In genomic region chr10:71972746-71973695, GRCh38 we compare ENCODE assay signal across 15 cellular contexts. TPM values are rescaled to one million over a fixed set of nuclear protein-coding genes. Genes with fewer than 3 reads are reported as not detected.
DNase-seq lines count a peak whose midpoint lies in the region; ATAC-seq, FAIRE-seq and TF ChIP-seq lines count a peak whose summit lies in the region.
"Had no signal": no experiment of that assay in that cellular context is flagged by ENCODE, and none has a peak within 500 bp of the region (broad histone marks: within the 10 kb centered on the region; RNA-seq: fewer than 3 reads in every experiment).

No MANE protein-coding gene starts in this region.

- H3K27ac Mint-ChIP-seq in MCF 10A (ENCODE audit: low read depth, unreplicated experiment) = peak overlapping the region; percentile 78
- H3K27ac Mint-ChIP-seq: dendritic cell treated with granulocyte-macrophage colony-stimulating factor and Interleukin-4, amounts not matched to agents 40 ng/mL and 50 ng/mL, for 4 days had no signal

- H3K9ac ChIP-seq in HepG2 (ENCODE audit: insufficient read depth, low read depth, low read length) = no peak overlapping the region

- no peaks in the 10 kb centered on the region for H3K9me3 Mint-ChIP-seq in MCF 10A (ENCODE audit: unreplicated experiment)
- H3K9me3 Mint-ChIP-seq: dendritic cell treated with granulocyte-macrophage colony-stimulating factor and Interleukin-4, amounts not matched to agents 40 ng/mL and 50 ng/mL, for 4 days had no signal

- in situ Hi-C loops in HepG2 (cut with HindIII; ENCODE audit: extremely low pct_ligation_motif_present, low pct_unique_long_range_greater_than_20kb) = no loop called here

- intact Hi-C loops in HepG2 (cut with micrococcal nuclease; ENCODE audit: unreplicated experiment) = no loop called here
- intact Hi-C loops in right lobe of liver (cut with DNase I) = no loop called here
- intact Hi-C loops in MCF 10A (cut with micrococcal nuclease) = no loop called here

- H3K4me1 ChIP-seq in HepG2 (ENCODE audit: insufficient read depth, low read length) (peaks cover 71% of the 10 kb centered on the region), right lobe of liver (peaks cover 0 to 22% (median 14%) of the 10 kb centered on the region in 4 donors), osteoblast (ENCODE audit: insufficient read depth, low read length) (peaks cover 81% of the 10 kb centered on the region)

- H3K9me3 ChIP-seq in HepG2 (ENCODE audit: low read length) (no peaks in the 10 kb centered on the region), right lobe of liver (no peaks in the 10 kb centered on the region), osteoblast (ENCODE audit: low read depth, low read length) (no peaks in the 10 kb centered on the region)

- H3K27me3 ChIP-seq in HepG2 (ENCODE audit: control insufficient read depth in 1 of 2, insufficient read depth in 2 of 2, low read length in 2 of 2) (no peaks in the 10 kb centered on the region), right lobe of liver (no peaks in the 10 kb centered on the region), osteoblast (ENCODE audit: insufficient read depth, low read length) (no peaks in the 10 kb centered on the region)

- H2AFZ ChIP-seq in HepG2 (ENCODE audit: low read length) (no peak overlapping the region), osteoblast (ENCODE audit: low read length) (no peak overlapping the region)

- TF ChIP-seq CTCF in HepG2 (CRISPR knock-in tag; IDR thresholded peaks at IDR 0.05) (no peak), right lobe of liver (IDR thresholded peaks at IDR 0.05) (no peak), MCF 10A (IDR thresholded peaks at IDR 0.05; ENCODE audit: unreplicated experiment) (no peak), osteoblast (IDR thresholded peaks at IDR 0.05; ENCODE audit: extremely low read depth, low read depth, low read length) (no peak)

- peaks cover 8 to 31% of the 10 kb centered on the region in 2 experiments for H3K36me3 ChIP-seq in HepG2 (replicated peaks in 1 of 2; ENCODE audit: control insufficient read depth in 1 of 2, insufficient read depth in 2 of 2, low read length in 2 of 2)
- no peaks in the 10 kb centered on the region for H3K36me3 ChIP-seq in right lobe of liver
- H3K36me3 ChIP-seq in osteoblast (ENCODE audit: insufficient read depth, low read length) = peaks cover 12% of the 10 kb centered on the region

- no peak for TF ChIP-seq POLR2A in HepG2 (IDR thresholded peaks at IDR 0.05; ENCODE audit: insufficient read depth in 1 of 2, low read depth in 2 of 2, low read length in 2 of 2)
- TF ChIP-seq POLR2A in right lobe of liver (IDR thresholded peaks at IDR 0.05) = no peak

- H3K4me3 Mint-ChIP-seq in MCF 10A (ENCODE audit: unreplicated experiment) = peak overlapping the region; percentile 77
- H3K4me3 Mint-ChIP-seq: dendritic cell treated with granulocyte-macrophage colony-stimulating factor and Interleukin-4, amounts not matched to agents 40 ng/mL and 50 ng/mL, for 4 days had no signal

- BruUV-seq in HepG2 (replicated peaks; lab: Mats Ljungman, UMichigan) (no TSS peak), MCF 10A (replicated peaks; lab: Mats Ljungman, UMichigan) (no TSS peak)

- ATAC-seq in HepG2 = no peak
- no peak for ATAC-seq in right lobe of liver
- ATAC-seq in HG03095 (IDR thresholded peaks at IDR 0.05; ENCODE audit: unreplicated experiment) = no peak
- ATAC-seq: right cardiac atrium had no signal

- no peaks in the 10 kb centered on the region for H3K27me3 Mint-ChIP-seq in MCF 10A (ENCODE audit: insufficient read depth, unreplicated experiment)

- H4K20me1 ChIP-seq in HepG2 (ENCODE audit: insufficient read depth, low read length) = no peaks in the 10 kb centered on the region
- peaks cover 51% of the 10 kb centered on the region for H4K20me1 ChIP-seq in osteoblast (ENCODE audit: insufficient read depth, low read length)

- DNase-seq in HepG2 (ENCODE audit: low spot score) (no peak), right lobe of liver (no peak), MCF 10A (ENCODE audit: unreplicated experiment) (no peak), osteoblast (ENCODE audit: insufficient read length, low spot score, missing footprints) (peak; percentile 49), occipital lobe (lab: John Stamatoyannopoulos, UW) (no peak), Ammon's horn (ENCODE audit: low spot score) (no peak), DMS153 (lab: John Stamatoyannopoulos, UW) (no peak)
- DNase-seq: NCI-H1092, NCI-H345, T1000 had no signal

- FAIRE-seq in HepG2 (lab: Jason Lieb, UNC) = no peak
- FAIRE-seq: H54, HTR-8/SVneo had no signal

- CTCF ChIA-PET in HepG2 (lab: Yijun Ruan, JAX; ENCODE audit: low intra/inter-chr PET ratio, low total read pairs) (no interaction called here), MCF 10A (lab: Yijun Ruan, JAX) (interaction anchor here (0.5 to 8.9 kb wide), 7 partner anchors 17 to 281 kb away, joined by 3 to 61 read pairs (median 6); no protein-coding TSS in a partner anchor)

- peaks cover 16% of the 10 kb centered on the region for H3K36me3 Mint-ChIP-seq in MCF 10A (ENCODE audit: insufficient read depth, unreplicated experiment)

- no peak for TF ChIP-seq RAD21 in HepG2 (CRISPR knock-in tag; IDR thresholded peaks at IDR 0.05)

- peaks cover 95% of the 10 kb centered on the region for H3K79me2 ChIP-seq in HepG2 (ENCODE audit: insufficient read depth, low read length)
- H3K79me2 ChIP-seq in osteoblast (ENCODE audit: insufficient read depth, low read length) = peaks cover 83% of the 10 kb centered on the region

- POLR2A ChIA-PET in HepG2 (lab: Yijun Ruan, JAX) = interaction anchor here (1.1 kb wide), 1 partner anchor 10 kb away, joined by 3 read pairs; no protein-coding TSS in a partner anchor
- POLR2A ChIA-PET in MCF 10A (lab: Yijun Ruan, JAX) = interaction anchor here (0.6 to 5.2 kb wide), 12 partner anchors 8 to 299 kb away, joined by 3 to 64 read pairs (median 10); partner anchors contain the start of genes CHST3 and PSAP

- H3K27ac ChIP-seq in HepG2 (ENCODE audit: extremely low read length, insufficient read depth, low read length) (no peak overlapping the region), right lobe of liver (no peak overlapping the region), osteoblast (ENCODE audit: low read depth, low read length) (peak overlapping the region; percentile 75)

- H3K4me2 ChIP-seq in HepG2 (ENCODE audit: low read depth, low read length) = no peak overlapping the region
- no peak overlapping the region for H3K4me2 ChIP-seq in osteoblast (ENCODE audit: insufficient read depth, low read length)

- peaks cover 69% of the 10 kb centered on the region for H3K4me1 Mint-ChIP-seq in MCF 10A (ENCODE audit: insufficient read depth, unreplicated experiment)

- H3K4me3 ChIP-seq in HepG2 (replicated peaks in 1 of 3; ENCODE audit: insufficient read depth in 1 of 3, low read depth in 2 of 3, low read length in 3 of 3) (no peak overlapping the region), right lobe of liver (no peak overlapping the region), osteoblast (ENCODE audit: insufficient read depth, low read length) (no peak overlapping the region)

- WGBS in HepG2 (ENCODE audit: low lambda C conversion rate) = 95% methylated on average over 7 of the region's 14 CpGs
- WGBS in right lobe of liver (ENCODE audit: insufficient coverage, low coverage, low lambda C conversion rate, missing lambda C conversion rate) = 92% methylated on average over 5 of the region's 14 CpGs

- no peak for TF ChIP-seq EP300 in HepG2 (IDR thresholded peaks at IDR 0.05; ENCODE audit: low read depth in 2 of 2, low read length in 2 of 2)
- TF ChIP-seq EP300 in HepG2 (CRISPR knock-in tag; IDR thresholded peaks at IDR 0.05; ENCODE audit: borderline replicate concordance) = no peak

TF ChIP-seq in HepG2, 621 proteins besides CTCF, POLR2A, EP300 and RAD21 (continues in another document):
- peak; percentile 51; the same call in 1 of the 2 replicates for TF ChIP-seq ZMYM3 (CRISPR knock-in tag; IDR thresholded peaks at IDR 0.05)
- TF ChIP-seq ZNF766 (CRISPR knock-in tag; IDR thresholded peaks at IDR 0.05; ENCODE audit: borderline replicate concordance) = no peak
- TF ChIP-seq, protein P1, sequence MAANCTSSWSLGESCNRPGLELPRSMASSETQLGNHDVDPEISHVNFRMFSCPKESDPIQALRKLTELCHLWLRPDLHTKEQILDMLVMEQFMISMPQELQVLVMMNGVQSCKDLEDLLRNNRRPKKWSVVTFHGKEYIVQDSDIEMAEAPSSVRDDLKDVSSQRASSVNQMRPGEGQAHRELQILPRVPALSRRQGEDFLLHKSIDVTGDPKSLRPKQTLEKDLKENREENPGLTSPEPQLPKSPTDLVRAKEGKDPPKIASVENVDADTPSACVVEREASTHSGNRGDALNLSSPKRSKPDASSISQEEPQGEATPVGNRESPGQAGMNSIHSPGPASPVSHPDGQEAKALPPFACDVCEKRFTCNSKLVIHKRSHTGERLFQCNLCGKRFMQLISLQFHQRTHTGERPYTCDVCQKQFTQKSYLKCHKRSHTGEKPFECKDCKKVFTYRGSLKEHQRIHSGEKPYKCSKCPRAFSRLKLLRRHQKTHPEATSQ (CRISPR knock-in tag; IDR thresholded peaks at IDR 0.05; ENCODE audit: borderline replicate concordance) = no peak
- TF ChIP-seq XBP1 (CRISPR knock-in tag; IDR thresholded peaks at IDR 0.05) = no peak

RNA-seq across cellular contexts. Expression of gene CHST3, which starts 8.8 kb away (rescaled TPM):
- total RNA-seq in HepG2 (2016; rRNA removed; fragmentation: Illumina TruSeq; extraction: Trizol) (13.4 and 18.7 TPM in 2 replicates), right lobe of liver (1 to 10 TPM in 5 of 6 experiments, under 1 TPM in 1; 0.81 to 2.5 (median 1.8) TPM), MCF 10A (2022) (28.7 and 29.3 TPM in 2 replicates), osteoblast (39.5 and 43.1 TPM in 2 replicates), occipital lobe (7.2 TPM)
- total RNA-seq in HepG2 (2016; cell fraction: cytosol; rRNA removed; fragmentation: Illumina TruSeq; extraction: Trizol; ENCODE audit: low read depth) = 1.8 and 1.9 TPM in 2 replicates
- total RNA-seq in HepG2 (2016; cell fraction: insoluble cytoplasmic fraction; rRNA removed; fragmentation: Illumina TruSeq; extraction: Trizol) = 12.3 and 17.7 TPM in 2 replicates
- 7.4 and 7.7 TPM in 2 replicates for total RNA-seq in HepG2 (2016; cell fraction: membrane; rRNA removed; fragmentation: Illumina TruSeq; extraction: Trizol)
- total RNA-seq in HepG2 (2016; cell fraction: nucleus; rRNA removed; fragmentation: Illumina TruSeq; extraction: Trizol) = 18.2 and 22.8 TPM in 2 replicates
- 7.2 and 8.1 TPM in 2 replicates for polyA plus RNA-seq in HepG2 (2011; rRNA removed)
- polyA plus RNA-seq in HepG2 (2011; cell fraction: cytosol; rRNA removed) = 6.1 and 6.3 TPM in 2 replicates
- polyA plus RNA-seq in HepG2 (2011; cell fraction: nucleus; rRNA removed) = 9.2 and 10.1 TPM in 2 replicates
- 4.5 and 6.1 TPM in 2 replicates for polyA plus RNA-seq in HepG2 (2012)
- polyA plus RNA-seq in HepG2 (2016; cell fraction: cytosol; fragmentation: Illumina TruSeq; extraction: Trizol; ENCODE audit: low read depth) = 1.2 and 1.3 TPM in 2 replicates
- 8.1 and 9.2 TPM in 2 replicates for polyA plus RNA-seq in HepG2 (2016; cell fraction: insoluble cytoplasmic fraction; fragmentation: Illumina TruSeq; extraction: Trizol; ENCODE audit: low read depth)
- polyA plus RNA-seq in HepG2 (2016; cell fraction: membrane; fragmentation: Illumina TruSeq; extraction: Trizol; ENCODE audit: low read depth) = 2.9 and 3.3 TPM in 2 replicates
- polyA plus RNA-seq in HepG2 (2016; cell fraction: nucleus; fragmentation: Illumina TruSeq; extraction: Trizol; ENCODE audit: insufficient read depth, low read depth) = 25.5 and 27.0 TPM in 2 replicates
- 22.4 and 23.3 TPM in 2 replicates for polyA minus RNA-seq in HepG2 (2011; rRNA and poly(A)+ RNA removed; ENCODE audit: low replicate concordance)
- 9.6 TPM in 2 replicates for polyA minus RNA-seq in HepG2 (2011; cell fraction: cytosol; rRNA and poly(A)+ RNA removed)
- polyA minus RNA-seq in HepG2 (2011; cell fraction: nucleus; rRNA and poly(A)+ RNA removed) = 9.7 and 10.7 TPM in 2 replicates
